ENCODE assay signal across 8 cellular contexts in genomic region chr4:1693131-1693896, GRCh38. TPM values are rescaled to one million over a fixed set of nuclear protein-coding genes. Genes with fewer than 3 reads are reported as not detected.
DNase-seq lines count a peak whose midpoint lies in the region; ATAC-seq and TF ChIP-seq lines count a peak whose summit lies in the region.

No MANE protein-coding gene starts in this region.

- H3K4me1 ChIP-seq in A673 (ENCODE audit: insufficient read depth, low read length, poor library complexity, severe bottlenecking) (no peaks in the 10 kb centered on the region), OCI-LY7 (ENCODE audit: insufficient read depth, low read length, poor library complexity, severe bottlenecking) (no peaks in the 10 kb centered on the region)

- H3K9me3 Mint-ChIP-seq in neural crest cell, result no peaks in the 10 kb centered on the region
- no peaks in the 10 kb centered on the region for H3K9me3 Mint-ChIP-seq in stimulated activated naive CD8-positive, alpha-beta T cell treated with anti-CD3 and anti-CD28 coated beads, Interleukin-15, amount 100 ng/mL, for 72 hours

- BruUV-seq in A673 (replicated peaks; lab: Mats Ljungman, UMichigan) (TSS peak; percentile 36), OCI-LY7 (replicated peaks; lab: Mats Ljungman, UMichigan) (TSS peak; percentile 82)

- H3K27me3 ChIP-seq in A673 (replicated peaks; ENCODE audit: insufficient read depth, low read depth, low read length, poor library complexity), result no peaks in the 10 kb centered on the region

- no peaks in the 10 kb centered on the region for H3K4me1 Mint-ChIP-seq in neural crest cell
- H3K4me1 Mint-ChIP-seq in stimulated activated naive CD8-positive, alpha-beta T cell treated with anti-CD3 and anti-CD28 coated beads, Interleukin-15, amount 100 ng/mL, for 72 hours, result peaks cover 5% of the 10 kb centered on the region

- ATAC-seq in GM18858 (IDR thresholded peaks at IDR 0.05; ENCODE audit: unreplicated experiment) (peak; percentile 65), esophagus mucosa (peak; percentile 90)
- ATAC-seq in stimulated activated naive CD8-positive, alpha-beta T cell treated with anti-CD3 and anti-CD28 coated beads, Interleukin-15, amount 100 ng/mL, for 72 hours, result peak; percentile 95

- no peaks in the 10 kb centered on the region for H3K27me3 Mint-ChIP-seq in neural crest cell (ENCODE audit: low read depth)
- H3K27me3 Mint-ChIP-seq in stimulated activated naive CD8-positive, alpha-beta T cell treated with anti-CD3 and anti-CD28 coated beads, Interleukin-15, amount 100 ng/mL, for 72 hours, result no peaks in the 10 kb centered on the region

- H3K4me2 ChIP-seq in OCI-LY7 (ENCODE audit: low read length), result no peak overlapping the region

- H3K27ac ChIP-seq in A673 (ENCODE audit: low read depth, low read length, poor library complexity, severe bottlenecking), result no peak overlapping the region
- peak overlapping the region; percentile 34 for H3K27ac ChIP-seq in OCI-LY7 (ENCODE audit: low read depth, low read length, poor library complexity, severe bottlenecking)

- peaks cover 79% of the 10 kb centered on the region for H3K36me3 ChIP-seq in A673 (ENCODE audit: insufficient read depth, low read length, poor library complexity, severe bottlenecking)
- H3K36me3 ChIP-seq in OCI-LY7 (ENCODE audit: insufficient read depth, low read length), result peaks cover 94% of the 10 kb centered on the region

- CTCF ChIA-PET in A673 (lab: Charles Lee) (interaction anchor here (0.6 to 1.6 kb wide), 9 partner anchors 8 to 217 kb away, joined by 3 to 11 read pairs (median 5); partner anchors contain the start of genes SLBP, TACC3 and TMEM129), OCI-LY7 (lab: Charles Lee; ENCODE audit: unreplicated experiment) (interaction anchor here (0.6 to 1.5 kb wide), 4 partner anchors 16 to 74 kb away, joined by 3 to 5 read pairs (median 4); partner anchors contain the start of gene SLBP)

- peaks cover 15% of the 10 kb centered on the region for H3K36me3 Mint-ChIP-seq in neural crest cell (ENCODE audit: low read depth)

- H3K9me3 ChIP-seq in A673 (ENCODE audit: low read depth, low read length, poor library complexity, severe bottlenecking) (no peaks in the 10 kb centered on the region), OCI-LY7 (ENCODE audit: low read length) (no peaks in the 10 kb centered on the region)

- H2AFZ ChIP-seq in OCI-LY7 (ENCODE audit: low read length), result no peak overlapping the region

- peaks cover 8% of the 10 kb centered on the region for H4K20me1 ChIP-seq in OCI-LY7 (ENCODE audit: insufficient read depth, low read length)

- H3K27ac Mint-ChIP-seq in neural crest cell (ENCODE audit: unreplicated experiment), result no peak overlapping the region
- peak overlapping the region in 1 of 2 donors; percentile 83 for H3K27ac Mint-ChIP-seq in stimulated activated naive CD8-positive, alpha-beta T cell treated with anti-CD3 and anti-CD28 coated beads, Interleukin-15, amount 100 ng/mL, for 72 hours

- peak; percentile 97 for TF ChIP-seq CTCF in A673 (conservative IDR thresholded peaks at IDR 0.05; ENCODE audit: low read depth, low read length)
- TF ChIP-seq CTCF in OCI-LY7 (conservative IDR thresholded peaks at IDR 0.05; ENCODE audit: low read length), result peak; percentile 100
- TF ChIP-seq CTCF in neural crest cell (conservative IDR thresholded peaks at IDR 0.05), result peak; percentile 97

- H3K79me2 ChIP-seq in OCI-LY7 (ENCODE audit: insufficient read depth, low read depth, low read length), result peaks cover 14% of the 10 kb centered on the region; the same call in 1 of the 2 replicates

- H3K4me3 ChIP-seq in A673 (ENCODE audit: low read depth, low read length, poor library complexity, severe bottlenecking) (no peak overlapping the region), OCI-LY7 (ENCODE audit: low read depth, low read length, poor library complexity, severe bottlenecking) (no peak overlapping the region)

- POLR2A ChIA-PET in A673 (lab: Charles Lee; ENCODE audit: low non-redundant PET), result no interaction called here
- POLR2A ChIA-PET in OCI-LY7 (lab: Charles Lee), result interaction anchor here (0.8 to 1.6 kb wide), 10 partner anchors 9 to 41 kb away, joined by 3 to 7 read pairs (median 3); partner anchors contain the start of gene SLBP

- H3K9me2 ChIP-seq in OCI-LY7 (ENCODE audit: insufficient read depth, low read length), result no peaks in the 10 kb centered on the region

- intact Hi-C loops in A673 (cut with micrococcal nuclease; ENCODE audit: unreplicated experiment) (loop anchor here (1.0 kb wide), 1 partner anchor 36 kb away; no protein-coding TSS in a partner anchor), OCI-LY7 (cut with micrococcal nuclease; ENCODE audit: unreplicated experiment) (loop anchor here (1.0 kb wide), 2 partner anchors 19 to 33 kb away; partner anchors contain the start of gene SLBP)

- DNase-seq in A673 (ENCODE audit: low spot score) (peak; percentile 86), HT1080 (ENCODE audit: low read depth) (peak; percentile 58), OCI-LY7 (ENCODE audit: low spot score) (peak; percentile 85), activated T-cell treated with anti-CD3 and anti-CD28 coated beads for 1 hour (ENCODE audit: low read depth) (peak; percentile 71), neural crest cell (ENCODE audit: low read depth, low spot score) (peak; percentile 67)
- peak; percentile 70 to 74 for DNase-seq in stimulated activated naive CD8-positive, alpha-beta T cell treated with anti-CD3 and anti-CD28 coated beads, Interleukin-15, amount 100 ng/mL, for 72 hours

- H3K4me3 Mint-ChIP-seq in neural crest cell, result no peak overlapping the region
- no peak overlapping the region for H3K4me3 Mint-ChIP-seq in stimulated activated naive CD8-positive, alpha-beta T cell treated with anti-CD3 and anti-CD28 coated beads, Interleukin-15, amount 100 ng/mL, for 72 hours

RNA-seq across cellular contexts. Expression of gene FAM53A, which starts 9.2 kb away (rescaled TPM):
- total RNA-seq in A673 (2021), result 1.6 and 3.1 TPM in 2 replicates
- total RNA-seq in HT1080 (2014; rRNA removed; shearing (Covaris generic)), result 0.06 TPM in 1 of 2 replicates, not detected in the other
- polyA plus RNA-seq in HT1080 (2015; cell fraction: cytosol; rRNA removed), result 0.49 and 0.59 TPM in 2 replicates
- polyA plus RNA-seq in HT1080 (2015; cell fraction: nucleus; rRNA removed), result 0.16 TPM in 1 of 2 replicates, not detected in the other
- 0.98 and 1.4 TPM in 2 replicates for total RNA-seq in OCI-LY7 (2014; rRNA removed; shearing (Covaris generic))
- 1.5 and 1.8 TPM in 2 replicates for total RNA-seq in OCI-LY7 (2022)
- total RNA-seq in esophagus mucosa, result 0.92 TPM
- 3.6 and 4.3 TPM in 2 replicates for total RNA-seq in neural crest cell

RNA-seq across cellular contexts. Expression of gene SLBP, which starts 18.8 kb away (rescaled TPM):
- total RNA-seq in A673 (2021) (85.5 and 89.5 TPM in 2 replicates), OCI-LY7 (2022) (159 and 161 TPM in 2 replicates), esophagus mucosa (31.3 TPM), neural crest cell (60.2 and 64.8 TPM in 2 replicates)
- 139 and 142 TPM in 2 replicates for total RNA-seq in HT1080 (2014; rRNA removed; shearing (Covaris generic))
- polyA plus RNA-seq in HT1080 (2015; cell fraction: cytosol; rRNA removed), result 92.3 and 94.6 TPM in 2 replicates
- 66.6 and 68.4 TPM in 2 replicates for polyA plus RNA-seq in HT1080 (2015; cell fraction: nucleus; rRNA removed)
- 191 and 196 TPM in 2 replicates for total RNA-seq in OCI-LY7 (2014; rRNA removed; shearing (Covaris generic))

RNA-seq across cellular contexts. Expression of gene TMEM129, which starts 27.8 kb away (rescaled TPM):
- total RNA-seq in A673 (2021) (28.8 and 33.4 TPM in 2 replicates), OCI-LY7 (2022) (34.2 and 39.2 TPM in 2 replicates), esophagus mucosa (25.5 TPM), neural crest cell (36.6 and 37.4 TPM in 2 replicates)
- total RNA-seq in HT1080 (2014; rRNA removed; shearing (Covaris generic)), result 40.1 and 41.7 TPM in 2 replicates
- polyA plus RNA-seq in HT1080 (2015; cell fraction: cytosol; rRNA removed), result 41.3 and 44.3 TPM in 2 replicates
- polyA plus RNA-seq in HT1080 (2015; cell fraction: nucleus; rRNA removed), result 60.7 and 65.3 TPM in 2 replicates
- 35.1 and 44.0 TPM in 2 replicates for total RNA-seq in OCI-LY7 (2014; rRNA removed; shearing (Covaris generic))

RNA-seq across cellular contexts. Expression of gene TACC3, which starts 28.0 kb away (rescaled TPM):
- total RNA-seq in A673 (2021) (224 and 246 TPM in 2 replicates), OCI-LY7 (2022) (257 and 272 TPM in 2 replicates), esophagus mucosa (34.4 TPM), neural crest cell (159 and 165 TPM in 2 replicates)
- total RNA-seq in HT1080 (2014; rRNA removed; shearing (Covaris generic)), result 51.0 and 77.7 TPM in 2 replicates
- 86.4 and 96.4 TPM in 2 replicates for polyA plus RNA-seq in HT1080 (2015; cell fraction: cytosol; rRNA removed)
- 184 and 187 TPM in 2 replicates for polyA plus RNA-seq in HT1080 (2015; cell fraction: nucleus; rRNA removed)
- 100 and 130 TPM in 2 replicates for total RNA-seq in OCI-LY7 (2014; rRNA removed; shearing (Covaris generic))
